Comparison of ENCODE assay signal across 8 cellular contexts in genomic region chr6:52049252-52050050, GRCh38. TPM values are rescaled to one million over a fixed set of nuclear protein-coding genes. Genes with fewer than 3 reads are reported as not detected.
DNase-seq lines count a peak whose midpoint lies in the region; ATAC-seq, FAIRE-seq and TF ChIP-seq lines count a peak whose summit lies in the region.

No MANE protein-coding gene starts in this region.

- no peak overlapping the region for H3K9ac ChIP-seq in adipocyte (ENCODE audit: low read length)
- H3K9ac ChIP-seq in keratinocyte (ENCODE audit: control insufficient read depth, extremely low read depth, insufficient read depth, low read length): no peak overlapping the region

- H3K9me3 ChIP-seq in adipocyte (ENCODE audit: control insufficient read depth, low read length): no peaks in the 10 kb centered on the region
- no peaks in the 10 kb centered on the region for H3K9me3 ChIP-seq in keratinocyte (ENCODE audit: control insufficient read depth, low read depth, low read length)
- H3K9me3 ChIP-seq in vagina: no peaks in the 10 kb centered on the region

- DNase-seq in DMS53 treated with DMSO at 0.1 percent for 48 hours (lab: John Stamatoyannopoulos, UW; ENCODE audit: unreplicated experiment): peak; percentile 60
- DNase-seq in NCI-H1417 treated with DMSO at 0.1 percent for 48 hours (lab: John Stamatoyannopoulos, UW): peak; percentile 7
- peak; percentile 75 for DNase-seq in adipocyte (ENCODE audit: low read depth)
- peak; percentile 9 for DNase-seq in keratinocyte (ENCODE audit: low read depth, low spot score)
- DNase-seq in vagina (ENCODE audit: extremely low spot score in 2 of 2): no peak
- no peak for DNase-seq in cortex of kidney (lab: John Stamatoyannopoulos, UW)

- TF ChIP-seq CTCF in keratinocyte (optimal IDR thresholded peaks at IDR 0.05 in 1 of 3, IDR thresholded peaks at IDR 0.05 in 1 of 3, conservative IDR thresholded peaks at IDR 0.05 in 1 of 3; ENCODE audit: extremely low read depth in 1 of 3, insufficient read depth in 2 of 3, low read length in 3 of 3) (peak in 2 of 3 experiments; percentile 50 to 63), vagina (IDR thresholded peaks at IDR 0.05) (peak in 2 of 3 experiments; percentile 24 to 36)

- H3K27ac ChIP-seq in keratinocyte (ENCODE audit: control insufficient read depth, insufficient read depth, low read length) (no peak overlapping the region), vagina (no peak overlapping the region)

- dilution Hi-C loops in keratinocyte (cut with MboI; ENCODE audit: extremely low pct_ligation_motif_present, low sequenced_read_pairs): no loop called here

- peak; percentile 52 for ATAC-seq in GM21515 (IDR thresholded peaks at IDR 0.05; ENCODE audit: unreplicated experiment)
- ATAC-seq in HG03039 (IDR thresholded peaks at IDR 0.05; ENCODE audit: unreplicated experiment): no peak

- H3K4me2 ChIP-seq in keratinocyte (ENCODE audit: control insufficient read depth, extremely low read depth, insufficient read depth, low read depth, low read length): no peak overlapping the region

- intact Hi-C loops in vagina (cut with DNase I): no loop called here

- H3K27me3 ChIP-seq in adipocyte (replicated peaks; ENCODE audit: control insufficient read depth, insufficient read depth, low read length) (peaks cover 41% of the 10 kb centered on the region), keratinocyte (ENCODE audit: control insufficient read depth, extremely low read depth, insufficient read depth, low read length) (no peaks in the 10 kb centered on the region), vagina (no peaks in the 10 kb centered on the region)

- TF ChIP-seq POLR2A in vagina (IDR thresholded peaks at IDR 0.05): no peak

- H3K36me3 ChIP-seq in adipocyte (ENCODE audit: control insufficient read depth, insufficient read depth, low read length, severe bottlenecking) (no peaks in the 10 kb centered on the region), keratinocyte (ENCODE audit: control insufficient read depth in 2 of 2, extremely low read depth in 1 of 2, insufficient read depth in 2 of 2, low read length in 2 of 2) (no peaks in the 10 kb centered on the region), vagina (no peaks in the 10 kb centered on the region)

- no peak overlapping the region for H2AFZ ChIP-seq in keratinocyte (ENCODE audit: control insufficient read depth, low read length)

- H3K9me1 ChIP-seq in keratinocyte (ENCODE audit: control insufficient read depth, extremely low read depth, insufficient read depth, low read length): no peaks in the 10 kb centered on the region

- no peaks in the 10 kb centered on the region for H3K4me1 ChIP-seq in adipocyte (ENCODE audit: control insufficient read depth, insufficient read depth, low read length)
- no peaks in the 10 kb centered on the region for H3K4me1 ChIP-seq in keratinocyte (ENCODE audit: control insufficient read depth, extremely low read depth, insufficient read depth, low read length)
- peaks cover 6% of the 10 kb centered on the region for H3K4me1 ChIP-seq in vagina

- H3K4me3 ChIP-seq in adipocyte (ENCODE audit: low read length) (no peak overlapping the region), keratinocyte (ENCODE audit: control insufficient read depth in 2 of 3, extremely low read depth in 1 of 3, insufficient read depth in 2 of 3, low read depth in 1 of 3, low read length in 3 of 3) (no peak overlapping the region), vagina (no peak overlapping the region)

- no peak for FAIRE-seq in keratinocyte (lab: Jason Lieb, UNC)

- no peaks in the 10 kb centered on the region for H3K79me2 ChIP-seq in keratinocyte (ENCODE audit: control insufficient read depth, insufficient read depth, low read length)

- H4K20me1 ChIP-seq in keratinocyte (ENCODE audit: control insufficient read depth, extremely low read depth, insufficient read depth, low read length): no peaks in the 10 kb centered on the region

RNA-seq across cellular contexts. Expression of gene PKHD1, which starts 38.0 kb away (rescaled TPM):
- under 0.01 to 0.01 TPM (median 0.01 TPM) in 3 replicates for polyA plus RNA-seq in keratinocyte
- polyA plus RNA-seq in keratinocyte (2011; ENCODE audit: low read depth): not detected
- 0.01 TPM in 1 of 2 replicates, not detected in the other for polyA plus RNA-seq in keratinocyte (2011; cell fraction: cytosol; rRNA removed)
- polyA plus RNA-seq in keratinocyte (2011; cell fraction: nucleus; rRNA removed): 0.01 TPM in 1 of 2 replicates, not detected in the other
- polyA plus RNA-seq in keratinocyte (2012; ENCODE audit: low replicate concordance): not detected in 2 replicates
- polyA minus RNA-seq in keratinocyte: 0.03 to 0.06 TPM (median 0.03 TPM) in 3 replicates
- not detected for polyA minus RNA-seq in keratinocyte (2011; cell fraction: cytosol; rRNA and poly(A)+ RNA removed)
- not detected in 2 replicates for polyA minus RNA-seq in keratinocyte (2011; cell fraction: nucleus; rRNA and poly(A)+ RNA removed)
- total RNA-seq in vagina: 0.49 TPM

Comparison
In these comparisons a context has a peak if more than half of its experiments do, and no peak if none do; other contexts are left out.
1. DNase-seq: peak in DMS53 treated with DMSO at 0.1 percent for 48 hours (single experiment), NCI-H1417 treated with DMSO at 0.1 percent for 48 hours (single experiment), adipocyte (single experiment) and keratinocyte (single experiment); none in vagina (0 of 2) and cortex of kidney (single experiment).